Comparison of ENCODE assay signal across 8 cellular contexts in genomic region chr5:163437309-163438182, GRCh38. TPM values are rescaled to one million over a fixed set of nuclear protein-coding genes. Genes with fewer than 3 reads are reported as not detected.
DNase-seq lines count a peak whose midpoint lies in the region; ATAC-seq and TF ChIP-seq lines count a peak whose summit lies in the region.

Gene CCNG1, plus strand, starts transcription at chr5:163437595. Its CDS starts 1,662 bp downstream, at chr5:163439257.

- TF ChIP-seq CTCF in OCI-LY1 (IDR thresholded peaks at IDR 0.05; ENCODE audit: low read length), result no peak

- peak within 1 kb of the TSS; percentile 100 for H3K27ac ChIP-seq in HUES48 (ENCODE audit: low read depth, low read length)
- H3K27ac ChIP-seq in OCI-LY1 (ENCODE audit: low read depth, low read length, poor library complexity, severe bottlenecking), result peak within 1 kb of the TSS; percentile 59

- H3K27me3 ChIP-seq in HUES48 (ENCODE audit: control insufficient read depth, insufficient read depth, low read length) (no peaks in the 10 kb centered on the region), OCI-LY1 (ENCODE audit: insufficient read depth, low read length) (no peaks in the 10 kb centered on the region)

- H3K79me2 ChIP-seq in OCI-LY1 (ENCODE audit: insufficient read depth, low read length), result peaks cover 15% of the 10 kb centered on the region

- no peaks in the 10 kb centered on the region for H4K20me1 ChIP-seq in OCI-LY1 (ENCODE audit: insufficient read depth, low read length)

- DNase-seq in Caki2 (ENCODE audit: low read depth) (peak; percentile 99), mesenteric fat pad (ENCODE audit: low spot score) (peak; percentile 96)
- DNase-seq in activated CD8-positive, alpha-beta memory T cell treated with anti-CD3 and anti-CD28 coated beads, Interleukin-2, amount 50 U/mL, for 4 hours, result peak; percentile 83
- peak; percentile 67 for DNase-seq in stimulated activated CD8-positive, alpha-beta memory T cell treated with anti-CD3 and anti-CD28 coated beads, Interleukin-15, amount 100 ng/mL, for 24 hours (ENCODE audit: low read depth)

- H3K36me3 ChIP-seq in HUES48 (ENCODE audit: control insufficient read depth, insufficient read depth, low read length) (peaks cover 37% of the 10 kb centered on the region), OCI-LY1 (ENCODE audit: insufficient read depth, low read length) (peaks cover 29% of the 10 kb centered on the region)

- H3K9me3 ChIP-seq in HUES48 (ENCODE audit: control insufficient read depth, insufficient read depth, low read length) (no peaks in the 10 kb centered on the region), OCI-LY1 (ENCODE audit: low read length) (no peaks in the 10 kb centered on the region)

- H3K4me3 ChIP-seq in HUES48 (ENCODE audit: low read depth, low read length), result peak within 1 kb of the TSS; percentile 93
- H3K4me3 ChIP-seq in OCI-LY1 (ENCODE audit: low read depth, low read length, poor library complexity, severe bottlenecking), result peak within 1 kb of the TSS; percentile 89

- H3K4me1 ChIP-seq in HUES48 (ENCODE audit: control insufficient read depth, insufficient read depth, low read length) (peaks cover 20% of the 10 kb centered on the region), OCI-LY1 (ENCODE audit: insufficient read depth, low read length, severe bottlenecking) (peaks cover 32% of the 10 kb centered on the region)

- in situ Hi-C loops in Caki2 (cut with HindIII; ENCODE audit: low pct_unique_long_range_greater_than_20kb, low sequenced_read_pairs), result no loop called here
- in situ Hi-C loops in endometrial microvascular endothelial cells (cut with HindIII; ENCODE audit: inconsistent ontology term, low pct_unique_long_range_greater_than_20kb, low sequenced_read_pairs), result no loop called here

- H3F3A ChIP-seq in OCI-LY1 (ENCODE audit: insufficient read depth, low read length), result no peaks in the 10 kb centered on the region

- H3K9ac ChIP-seq in HUES48 (ENCODE audit: low read depth, low read length) (peak within 1 kb of the TSS; percentile 94), OCI-LY1 (ENCODE audit: low read length) (peak within 1 kb of the TSS; percentile 87)

- peak; percentile 97 for ATAC-seq in GM21390 (IDR thresholded peaks at IDR 0.05; ENCODE audit: unreplicated experiment)

- peak within 1 kb of the TSS; percentile 84 for H3K4me2 ChIP-seq in OCI-LY1 (ENCODE audit: low read length)

- H2AFZ ChIP-seq in OCI-LY1 (ENCODE audit: low read length), result peak within 1 kb of the TSS; percentile 82

- H3K9me2 ChIP-seq in OCI-LY1 (ENCODE audit: low read depth, low read length), result no peaks in the 10 kb centered on the region

RNA-seq across cellular contexts. Expression of gene CCNG1, which starts in this region (rescaled TPM):
- 273 and 288 TPM in 2 replicates for total RNA-seq in Caki2 (2014; rRNA removed; shearing (Covaris generic); ENCODE audit: low replicate concordance)
- total RNA-seq in endometrial microvascular endothelial cells (ENCODE audit: inconsistent ontology term), result 315 TPM
- 82.7 TPM for total RNA-seq in mesenteric fat pad

Comparison
In these comparisons a context has a peak if more than half of its experiments do, and no peak if none do; other contexts are left out.
1. Peak in every context shown above with its lines: DNase-seq, ATAC-seq, H3K4me3 ChIP-seq and H3K27ac ChIP-seq.